1 cellular context compared by ENCODE assay signal in genomic region chr17:80999224-81000088, GRCh38.
TF ChIP-seq lines count a peak whose summit lies in the region.

No MANE protein-coding gene starts in this region.

TF ChIP-seq in HepG2, 621 proteins besides CTCF, POLR2A, EP300 and RAD21:
- TF ChIP-seq TRIM24 (CRISPR knock-in tag; IDR thresholded peaks at IDR 0.05) (no peak), PITX1 (CRISPR knock-in tag; IDR thresholded peaks at IDR 0.05) (0 out of 2 replicates have a peak, but pooled peaks have one; percentile 14), ZBTB33 (CRISPR knock-in tag; IDR thresholded peaks at IDR 0.05) (peak; percentile 86), AGO2 (optimal IDR thresholded peaks at IDR 0.05; ENCODE audit: low read depth, low read length) (peak; percentile 16), HNF1A (IDR thresholded peaks at IDR 0.05; ENCODE audit: low read depth) (no peak), HNF1A (CRISPR knock-in tag; IDR thresholded peaks at IDR 0.05; ENCODE audit: borderline replicate concordance) (0 out of 2 replicates have a peak, but pooled peaks have one; percentile 19)
